In the genomic region with DNA sequence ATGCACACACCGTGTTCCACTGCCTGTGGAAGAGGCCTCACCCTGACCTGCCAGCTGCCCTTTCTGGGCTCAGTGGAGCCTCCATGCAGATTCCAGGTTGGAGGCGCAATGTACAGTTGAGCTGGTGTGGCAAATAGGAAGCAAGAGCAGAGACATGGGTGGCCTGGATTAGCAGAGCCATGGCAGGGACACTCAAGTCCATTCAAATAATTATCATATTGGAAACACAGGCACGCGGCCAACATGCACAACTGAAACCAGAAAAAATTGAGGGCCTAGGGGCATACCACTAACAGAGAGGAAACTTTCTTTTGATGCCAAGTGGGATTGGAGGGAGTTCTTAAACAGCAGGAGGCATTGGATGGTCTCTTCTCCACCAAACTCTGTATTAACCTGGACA, we compare ENCODE assay signal across 20 cellular contexts.
"Had no signal": no experiment of that assay in that cellular context is flagged by ENCODE, and none has a peak within 500 bp of the region (broad histone marks: within the 10 kb centered on the region; RNA-seq: fewer than 3 reads in every experiment).

No MANE protein-coding gene starts in this region.

- DNase-seq: dermis blood vessel endothelial cell; effector memory CD4-positive, alpha-beta T cell; foreskin keratinocyte; glutamatergic neuron; heart right ventricle; hippocampal formation; left cardiac atrium; left lung; mesenchymal stem cell; mucosa of descending colon; naive B cell; nucleus accumbens; stimulated activated CD4-positive, alpha-beta T cell treated with anti-CD3 and anti-CD28 coated beads, Interleukin-12 subunit alpha, Interleukin-12 subunit beta, amount 100 ng/mL, for 4 hours; stimulated activated CD4-positive, alpha-beta T cell treated with anti-CD3 and anti-CD28 coated beads, Interleukin-1b, Interleukin-23, amount 100 ng/mL, for 48 hours; stimulated activated CD4-positive, alpha-beta T cell treated with anti-CD3 and anti-CD28 coated beads, Interleukin-4, amount 100 ng/mL, for 1 hour; stimulated activated CD8-positive, alpha-beta memory T cell treated with anti-CD3 and anti-CD28 coated beads, Interleukin-4, amount 100 ng/mL, for 48 hours; stimulated activated naive CD4-positive, alpha-beta T cell; stimulated activated naive CD8-positive, alpha-beta T cell treated with anti-CD3 and anti-CD28 coated beads, Interleukin-15, amount 100 ng/mL, for 72 hours; thyroid gland had no signal

- ATAC-seq: foreskin keratinocyte; heart right ventricle; left cardiac atrium; left lung; mucosa of descending colon; sciatic nerve; stimulated activated naive CD8-positive, alpha-beta T cell treated with anti-CD3 and anti-CD28 coated beads, Interleukin-15, amount 100 ng/mL, for 72 hours had no signal
